ENCODE assay signal across 17 cellular contexts in genomic region chr5:154286557-154286956, GRCh38.
DNase-seq lines count a peak whose midpoint lies in the region; ATAC-seq and TF ChIP-seq lines count a peak whose summit lies in the region.
"Had no signal": no experiment of that assay in that cellular context is flagged by ENCODE, and none has a peak within 500 bp of the region (broad histone marks: within the 10 kb centered on the region; RNA-seq: fewer than 3 reads in every experiment).

No MANE protein-coding gene starts in this region.

- no peak overlapping the region for H2AFZ ChIP-seq in mesenchymal stem cell (ENCODE audit: low read depth, low read length)

- TF ChIP-seq POLR2A in stomach (IDR thresholded peaks at IDR 0.05) = no peak

- H3K9ac ChIP-seq in HUES64 (ENCODE audit: low read depth, low read length) (no peak overlapping the region), mesenchymal stem cell (ENCODE audit: low read length) (no peak overlapping the region)

- peak overlapping the region; percentile 87 for H2BK5ac ChIP-seq in mesenchymal stem cell (ENCODE audit: low read depth, low read length, poor library complexity, severe bottlenecking)

- ATAC-seq in GM21447 (IDR thresholded peaks at IDR 0.05; ENCODE audit: unreplicated experiment) = no peak
- ATAC-seq in HG02840 (IDR thresholded peaks at IDR 0.05; ENCODE audit: low FRiP score, unreplicated experiment) = no peak
- ATAC-seq: activated CD8-positive, alpha-beta memory T cell treated with anti-CD3 and anti-CD28 coated beads, Interleukin-2, amount 10 ng/mL, durations not matched to agents 7 days and 5 days had no signal

- H3K23ac ChIP-seq in mesenchymal stem cell (ENCODE audit: low read length in 2 of 2) = no peak overlapping the region

- H3K9me3 ChIP-seq in HUES64 (ENCODE audit: insufficient read depth, low read depth, low read length) = no peaks in the 10 kb centered on the region
- H3K9me3 ChIP-seq in ectodermal cell (ENCODE audit: control insufficient read depth, low read length) = no peaks in the 10 kb centered on the region
- H3K9me3 ChIP-seq in mesenchymal stem cell (ENCODE audit: control insufficient read depth, low read length) = no peaks in the 10 kb centered on the region
- no peaks in the 10 kb centered on the region for H3K9me3 ChIP-seq in stomach

- H3K4me3 ChIP-seq in HUES64 (ENCODE audit: low read length) (no peak overlapping the region), ectodermal cell (ENCODE audit: insufficient read depth, low read depth, low read length) (no peak overlapping the region), mesenchymal stem cell (ENCODE audit: insufficient read depth in 1 of 2, low read depth in 1 of 2, low read length in 2 of 2) (no peak overlapping the region), stomach (no peak overlapping the region)

- no peak for DNase-seq in mesenchymal stem cell
- no peak for DNase-seq in stomach
- no peak for DNase-seq in head of caudate nucleus
- no peak for DNase-seq in NCI-H2196 (lab: John Stamatoyannopoulos, UW; ENCODE audit: unreplicated experiment)
- DNase-seq: activated CD8-positive, alpha-beta memory T cell treated with anti-CD3 and anti-CD28 coated beads, Interleukin-2, amount 10 ng/mL, durations not matched to agents 7 days and 5 days; CD4-positive, alpha-beta T cell; cortex of kidney; GDM1; NCI-H146; NCI-H524 treated with DMSO at 0.1 percent for 48 hours; SHP77 treated with DMSO at 0.1 percent for 48 hours; stimulated activated CD4-positive, alpha-beta T cell treated with anti-CD3 and anti-CD28 coated beads, Interleukin-4, amount 100 ng/mL, for 24 hours; stimulated activated naive CD4-positive, alpha-beta T cell treated with Interleukin-2 at 50 U/mL for 16 hours had no signal

- peak overlapping the region; percentile 7 to 29 for H3K18ac ChIP-seq in mesenchymal stem cell (ENCODE audit: low read depth in 1 of 2, low read length in 2 of 2)

- no peak overlapping the region for H3K14ac ChIP-seq in mesenchymal stem cell (ENCODE audit: low read length in 2 of 2)

- peak overlapping the region in 1 of 2 experiments; percentile 29 for H3K4ac ChIP-seq in mesenchymal stem cell (ENCODE audit: low read depth in 1 of 2, low read length in 2 of 2)

- no peak for TF ChIP-seq EP300 in stomach (IDR thresholded peaks at IDR 0.05)

- H2BK15ac ChIP-seq in mesenchymal stem cell (ENCODE audit: low read depth, poor library complexity, severe bottlenecking) = no peak overlapping the region

- H4K8ac ChIP-seq in mesenchymal stem cell (ENCODE audit: low read length) = peak overlapping the region; percentile 76

- H2AK5ac ChIP-seq in mesenchymal stem cell (ENCODE audit: low read length, severe bottlenecking) = peak overlapping the region; percentile 92

- peak overlapping the region; percentile 65 to 80 for H2BK12ac ChIP-seq in mesenchymal stem cell (ENCODE audit: low read length in 2 of 2)

- intact Hi-C loops in stomach (cut with DNase I; ENCODE audit: low total_unique reads) (no loop called here), head of caudate nucleus (cut with DNase I) (no loop called here)

- H3K27me3 ChIP-seq in HUES64 (ENCODE audit: insufficient read depth, low read length) (no peaks in the 10 kb centered on the region), ectodermal cell (ENCODE audit: control insufficient read depth, insufficient read depth, low read length, poor library complexity, severe bottlenecking) (no peaks in the 10 kb centered on the region), mesenchymal stem cell (ENCODE audit: control insufficient read depth in 1 of 2, insufficient read depth in 1 of 2, low read length in 2 of 2) (no peaks in the 10 kb centered on the region), stomach (no peaks in the 10 kb centered on the region)

- no peak overlapping the region for H3K4me2 ChIP-seq in mesenchymal stem cell (ENCODE audit: low read length, poor library complexity, severe bottlenecking)

- peaks cover 13% of the 10 kb centered on the region for H3K79me1 ChIP-seq in mesenchymal stem cell (replicated peaks; ENCODE audit: low read length, poor library complexity, severe bottlenecking)

- H3K27ac ChIP-seq in HUES64 (ENCODE audit: low read depth, low read length) = peak overlapping the region; percentile 62
- peak overlapping the region; percentile 58 for H3K27ac ChIP-seq in ectodermal cell (ENCODE audit: insufficient read depth, low read depth, low read length, poor library complexity, severe bottlenecking)
- H3K27ac ChIP-seq in mesenchymal stem cell (ENCODE audit: low read length, poor library complexity, severe bottlenecking) = peak overlapping the region; percentile 78
- peak overlapping the region; percentile 73 to 88 (median 82) for H3K27ac ChIP-seq in stomach

- H4K91ac ChIP-seq in mesenchymal stem cell (ENCODE audit: low read length) = peak overlapping the region; percentile 95

- H3K36me3 ChIP-seq in HUES64 (ENCODE audit: insufficient read depth, low read length) = no peaks in the 10 kb centered on the region
- no peaks in the 10 kb centered on the region for H3K36me3 ChIP-seq in ectodermal cell (ENCODE audit: control insufficient read depth, insufficient read depth, low read length)
- no peaks in the 10 kb centered on the region for H3K36me3 ChIP-seq in mesenchymal stem cell (ENCODE audit: control insufficient read depth in 1 of 2, insufficient read depth in 2 of 2, low read depth in 1 of 2, low read length in 2 of 2)
- H3K36me3 ChIP-seq in stomach = no peaks in the 10 kb centered on the region

- 73% methylated on average over 3 of the region's 3 CpGs for WGBS in HUES64
- WGBS in ectodermal cell, 2 experiments = 29 to 39% methylated on average over 3 of the region's 3 CpGs
- WGBS in mesenchymal stem cell = 80% methylated on average over 1 of the region's 3 CpGs
- WGBS in stomach, 5 donors = 26 to 45% (median 31%) methylated on average over 3 of the region's 3 CpGs

- H2BK120ac ChIP-seq in mesenchymal stem cell (ENCODE audit: low read depth, low read length) = peak overlapping the region; percentile 50

- H3K4me1 ChIP-seq in HUES64 (ENCODE audit: insufficient read depth, low read length) (peaks cover 35% of the 10 kb centered on the region), ectodermal cell (ENCODE audit: control insufficient read depth, insufficient read depth, low read length) (peaks cover 33% of the 10 kb centered on the region), mesenchymal stem cell (ENCODE audit: control insufficient read depth, insufficient read depth, low read depth, low read length) (peaks cover 9% of the 10 kb centered on the region), stomach (peaks cover 30 to 71% (median 49%) of the 10 kb centered on the region in 4 donors)

- TF ChIP-seq CTCF in stomach (IDR thresholded peaks at IDR 0.05) = no peak
